9 cellular contexts compared by ENCODE assay signal in the genomic region with DNA sequence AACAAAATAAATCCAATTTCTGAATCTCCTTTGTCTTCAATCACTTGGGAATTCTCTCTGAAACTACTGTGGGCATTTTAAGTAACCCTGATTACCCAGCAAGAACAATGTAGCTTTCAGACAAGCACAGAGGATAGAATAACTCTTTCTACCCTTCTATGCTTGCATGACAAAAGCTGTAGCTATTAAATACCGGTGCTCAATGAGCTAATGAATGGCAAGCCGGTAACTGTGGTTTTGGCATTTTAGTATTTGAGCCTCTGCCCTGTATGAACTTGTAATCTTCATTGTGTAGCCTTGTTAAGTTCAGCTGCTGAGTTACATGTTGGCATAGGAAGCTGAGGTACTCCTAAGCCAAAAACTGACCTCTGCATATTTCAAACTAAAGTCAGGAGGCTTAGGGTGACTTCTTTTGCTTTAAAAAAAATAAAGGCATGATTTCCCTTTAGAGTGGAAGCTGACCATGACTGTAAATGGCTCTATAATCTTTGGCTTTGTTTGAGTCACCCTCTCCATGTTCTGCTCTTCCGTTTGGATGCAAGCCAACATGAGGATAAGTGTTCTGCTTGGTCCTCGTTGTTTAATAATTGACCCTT.
A peak's percentile ranks its signal among the peaks of the same experiment; 100 is the strongest.
DNase-seq lines count a peak whose midpoint lies in the region; ATAC-seq and TF ChIP-seq lines count a peak whose summit lies in the region.
"Had no signal": no experiment of that assay in that cellular context is flagged by ENCODE, and none has a peak within 500 bp of the region (broad histone marks: within the 10 kb centered on the region; RNA-seq: fewer than 3 reads in every experiment).

No MANE protein-coding gene starts in this region.

- peaks cover 29 to 43% of the 10 kb centered on the region in 2 experiments for H3K4me1 ChIP-seq in SK-N-SH (ENCODE audit: control insufficient read depth in 1 of 2, insufficient read depth in 2 of 2, low read depth in 1 of 2, low read length in 1 of 2)

- H3K79me2 ChIP-seq in SK-N-SH (ENCODE audit: insufficient read depth): no peaks in the 10 kb centered on the region

- no peak overlapping the region for H3K9ac ChIP-seq in SK-N-SH

- H3F3A ChIP-seq in SK-N-SH (replicated peaks; ENCODE audit: insufficient read depth): peaks cover 24% of the 10 kb centered on the region

- no peak overlapping the region for H3K4me3 ChIP-seq in SK-N-SH (ENCODE audit: low read depth in 2 of 2, low read length in 1 of 2)
- H3K4me3 ChIP-seq: SK-N-MC had no signal

- no peaks in the 10 kb centered on the region for H3K27me3 ChIP-seq in SK-N-SH (ENCODE audit: insufficient read depth)

- no peaks in the 10 kb centered on the region for H3K36me3 ChIP-seq in SK-N-SH (replicated peaks in 1 of 2; ENCODE audit: control insufficient read depth in 1 of 2, insufficient read depth in 2 of 2, low read length in 1 of 2)

- no peak for ATAC-seq in SK-N-SH treated with all-trans-retinoic acid at 6 μM for 48 hours
- ATAC-seq in HG03354 (IDR thresholded peaks at IDR 0.05; ENCODE audit: poor library complexity, severe bottlenecking, unreplicated experiment): no peak

- CTCF ChIA-PET in SK-N-SH (lab: Yijun Ruan, JAX): interaction anchor here (0.7 to 3.1 kb wide), 3 partner anchors 22 to 1726 kb away, joined by 3 to 9 read pairs (median 3); no protein-coding TSS in a partner anchor

- POLR2A ChIA-PET in SK-N-SH (lab: Yijun Ruan, JAX): no interaction called here

- no peak for TF ChIP-seq RAD21 in SK-N-SH (IDR thresholded peaks at IDR 0.05; ENCODE audit: low read length)

- no peaks in the 10 kb centered on the region for H4K20me1 ChIP-seq in SK-N-SH (ENCODE audit: insufficient read depth)

- 69% methylated on average over 4 of the region's 4 CpGs for WGBS in SK-N-SH (ENCODE audit: low lambda C conversion rate)

- H3K9me2 ChIP-seq in SK-N-SH: no peaks in the 10 kb centered on the region

- no peak for DNase-seq in SK-N-SH
- DNase-seq in SW480 (ENCODE audit: low spot score): peak; percentile 82
- peak; percentile 77 for DNase-seq in glomerular endothelial cell (ENCODE audit: extremely low read depth, low read depth, low spot score)
- DNase-seq in stromal cell of bone marrow (ENCODE audit: low read depth): peak; percentile 84
- no peak for DNase-seq in anterior cingulate cortex (lab: John Stamatoyannopoulos, UW)
- no peak for DNase-seq in NOMO-1 treated with DMSO at 0.1 percent for 48 hours (lab: John Stamatoyannopoulos, UW; ENCODE audit: unreplicated experiment)

- TF ChIP-seq CTCF in SK-N-SH (IDR thresholded peaks at IDR 0.05): no peak

- no peak overlapping the region; the same call in 1 of the 2 replicates for H3K4me2 ChIP-seq in SK-N-SH

- no peak for TF ChIP-seq EP300 in SK-N-SH (IDR thresholded peaks at IDR 0.05; ENCODE audit: borderline replicate concordance in 1 of 2, low read depth in 1 of 2, low read length in 1 of 2)

- H2AFZ ChIP-seq in SK-N-SH (ENCODE audit: low read depth): peak overlapping the region; percentile 20; the same call in 1 of the 2 replicates

- no peaks in the 10 kb centered on the region for H3K9me3 ChIP-seq in SK-N-SH

- H3K27ac ChIP-seq in SK-N-SH (ENCODE audit: low read depth in 2 of 2, low read length in 1 of 2): peak overlapping the region in 1 of 2 experiments; percentile 59; a peak in 3 of 4 replicates
- H3K27ac ChIP-seq: SK-N-MC had no signal

TF ChIP-seq in SK-N-SH, 30 proteins besides CTCF, POLR2A, EP300 and RAD21:
- TF ChIP-seq NFIC (IDR thresholded peaks at IDR 0.05; ENCODE audit: borderline replicate concordance) (peak; percentile 50; the same call in 1 of the 2 replicates), FOXJ3 (CRISPR knock-in tag; IDR thresholded peaks at IDR 0.05) (no peak)

TF ChIP-seq in SK-N-SH treated with all-trans-retinoic acid at 6 μM for 48 hours, 23 proteins besides CTCF, POLR2A, EP300 and RAD21:
- TF ChIP-seq ZNF70 (CRISPR knock-in tag; IDR thresholded peaks at IDR 0.05) (no peak), RARB (CRISPR knock-in tag; IDR thresholded peaks at IDR 0.05) (no peak), ZFP30 (CRISPR knock-in tag; IDR thresholded peaks at IDR 0.05) (no peak), TOX (CRISPR knock-in tag; IDR thresholded peaks at IDR 0.05; ENCODE audit: borderline replicate concordance) (no peak), OSR1 (CRISPR knock-in tag; IDR thresholded peaks at IDR 0.05) (no peak), ZNF8 (CRISPR knock-in tag; IDR thresholded peaks at IDR 0.05) (no peak)
- TF ChIP-seq, protein P1, sequence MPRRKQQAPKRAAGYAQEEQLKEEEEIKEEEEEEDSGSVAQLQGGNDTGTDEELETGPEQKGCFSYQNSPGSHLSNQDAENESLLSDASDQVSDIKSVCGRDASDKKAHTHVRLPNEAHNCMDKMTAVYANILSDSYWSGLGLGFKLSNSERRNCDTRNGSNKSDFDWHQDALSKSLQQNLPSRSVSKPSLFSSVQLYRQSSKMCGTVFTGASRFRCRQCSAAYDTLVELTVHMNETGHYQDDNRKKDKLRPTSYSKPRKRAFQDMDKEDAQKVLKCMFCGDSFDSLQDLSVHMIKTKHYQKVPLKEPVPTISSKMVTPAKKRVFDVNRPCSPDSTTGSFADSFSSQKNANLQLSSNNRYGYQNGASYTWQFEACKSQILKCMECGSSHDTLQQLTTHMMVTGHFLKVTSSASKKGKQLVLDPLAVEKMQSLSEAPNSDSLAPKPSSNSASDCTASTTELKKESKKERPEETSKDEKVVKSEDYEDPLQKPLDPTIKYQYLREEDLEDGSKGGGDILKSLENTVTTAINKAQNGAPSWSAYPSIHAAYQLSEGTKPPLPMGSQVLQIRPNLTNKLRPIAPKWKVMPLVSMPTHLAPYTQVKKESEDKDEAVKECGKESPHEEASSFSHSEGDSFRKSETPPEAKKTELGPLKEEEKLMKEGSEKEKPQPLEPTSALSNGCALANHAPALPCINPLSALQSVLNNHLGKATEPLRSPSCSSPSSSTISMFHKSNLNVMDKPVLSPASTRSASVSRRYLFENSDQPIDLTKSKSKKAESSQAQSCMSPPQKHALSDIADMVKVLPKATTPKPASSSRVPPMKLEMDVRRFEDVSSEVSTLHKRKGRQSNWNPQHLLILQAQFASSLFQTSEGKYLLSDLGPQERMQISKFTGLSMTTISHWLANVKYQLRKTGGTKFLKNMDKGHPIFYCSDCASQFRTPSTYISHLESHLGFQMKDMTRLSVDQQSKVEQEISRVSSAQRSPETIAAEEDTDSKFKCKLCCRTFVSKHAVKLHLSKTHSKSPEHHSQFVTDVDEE (CRISPR knock-in tag; IDR thresholded peaks at IDR 0.05): no peak
- TF ChIP-seq, protein P2, sequence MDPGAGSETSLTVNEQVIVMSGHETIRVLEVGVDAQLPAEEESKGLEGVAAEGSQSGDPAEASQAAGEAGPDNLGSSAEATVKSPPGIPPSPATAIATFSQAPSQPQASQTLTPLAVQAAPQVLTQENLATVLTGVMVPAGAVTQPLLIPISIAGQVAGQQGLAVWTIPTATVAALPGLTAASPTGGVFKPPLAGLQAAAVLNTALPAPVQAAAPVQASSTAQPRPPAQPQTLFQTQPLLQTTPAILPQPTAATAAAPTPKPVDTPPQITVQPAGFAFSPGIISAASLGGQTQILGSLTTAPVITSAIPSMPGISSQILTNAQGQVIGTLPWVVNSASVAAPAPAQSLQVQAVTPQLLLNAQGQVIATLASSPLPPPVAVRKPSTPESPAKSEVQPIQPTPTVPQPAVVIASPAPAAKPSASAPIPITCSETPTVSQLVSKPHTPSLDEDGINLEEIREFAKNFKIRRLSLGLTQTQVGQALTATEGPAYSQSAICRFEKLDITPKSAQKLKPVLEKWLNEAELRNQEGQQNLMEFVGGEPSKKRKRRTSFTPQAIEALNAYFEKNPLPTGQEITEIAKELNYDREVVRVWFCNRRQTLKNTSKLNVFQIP (CRISPR knock-in tag; IDR thresholded peaks at IDR 0.05; ENCODE audit: borderline replicate concordance, low read depth): no peak

Comparison
In these comparisons a context has a peak if more than half of its experiments do, and no peak if none do; other contexts are left out.
1. DNase-seq: peak in SW480 (single experiment), glomerular endothelial cell (single experiment) and stromal cell of bone marrow (single experiment); none in SK-N-SH (single experiment), anterior cingulate cortex (0 of 58) and NOMO-1 treated with DMSO at 0.1 percent for 48 hours (single experiment).